1 cellular context compared by ENCODE assay signal in the genomic region with DNA sequence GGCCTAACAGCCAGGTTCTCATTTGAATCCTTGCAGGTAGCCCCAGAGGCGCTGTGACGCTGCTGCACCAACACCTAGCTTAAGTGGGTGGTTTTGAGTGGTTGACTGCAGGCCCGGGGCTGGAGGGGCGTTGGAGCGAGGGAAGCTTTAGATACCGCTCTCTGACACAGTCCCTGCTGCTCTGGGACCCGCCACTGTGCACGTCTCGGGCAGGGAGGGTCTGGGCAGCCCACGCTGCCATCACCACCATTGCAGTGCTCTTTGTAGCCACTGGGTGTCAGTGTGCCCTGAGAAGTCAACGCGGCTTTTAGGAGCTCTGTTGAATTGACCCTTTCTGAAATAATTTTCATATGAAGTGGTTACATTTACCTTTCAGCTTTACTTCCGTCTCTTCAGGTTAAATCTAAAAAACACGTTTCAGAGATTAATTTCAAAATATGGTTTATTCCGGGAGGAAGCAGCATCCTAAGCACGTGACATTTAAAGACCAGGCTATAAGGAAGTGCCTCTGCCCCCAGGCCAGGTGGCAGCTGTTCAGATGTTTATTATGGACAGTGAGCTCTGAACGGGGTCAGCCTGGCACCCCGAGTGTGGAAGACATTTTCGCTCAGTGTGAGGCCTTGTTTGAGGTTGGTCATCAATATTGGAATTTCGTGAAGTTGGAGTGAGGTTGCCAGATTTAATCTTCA.
A peak's percentile ranks its signal among the peaks of the same experiment; 100 is the strongest.
TF ChIP-seq lines count a peak whose summit lies in the region.

No MANE protein-coding gene starts in this region.

TF ChIP-seq in H1, 55 proteins besides CTCF, POLR2A, EP300 and RAD21:
- TF ChIP-seq SAP30 (IDR thresholded peaks at IDR 0.05; ENCODE audit: insufficient read depth, insufficient replicate concordance, low read length) (no peak), YY1 (IDR thresholded peaks at IDR 0.05; ENCODE audit: low read depth, low read length) (peak; percentile 83), GTF2F1 (IDR thresholded peaks at IDR 0.05; ENCODE audit: borderline replicate concordance, low read depth, low read length) (no peak), CREB1 (IDR thresholded peaks at IDR 0.05) (peak; percentile 16), JUN (IDR thresholded peaks at IDR 0.05; ENCODE audit: low read depth, low read length) (no peak), SP4 (IDR thresholded peaks at IDR 0.05; ENCODE audit: low read length) (no peak), MAX (IDR thresholded peaks at IDR 0.05) (peak; percentile 33; the same call in 1 of the 2 replicates), KDM4A (IDR thresholded peaks at IDR 0.05; ENCODE audit: low read depth, low read length, severe bottlenecking) (no peak), SUZ12 (IDR thresholded peaks at IDR 0.05; ENCODE audit: low read length) (no peak)
